7 cellular contexts compared by ENCODE assay signal in genomic region chr2:39059366-39059952, GRCh38.
DNase-seq lines count a peak whose midpoint lies in the region; ATAC-seq and TF ChIP-seq lines count a peak whose summit lies in the region.

No MANE protein-coding gene starts in this region.

- peaks cover 13% of the 10 kb centered on the region; the same call in 1 of the 2 replicates for H3K79me2 ChIP-seq in Loucy (ENCODE audit: insufficient read depth, low read length)

- no peak for TF ChIP-seq POLR2A in esophagus squamous epithelium (IDR thresholded peaks at IDR 0.05)

- WGBS in esophagus squamous epithelium, 2 donors: 15 to 23% methylated on average over 2 of the region's 2 CpGs

- no peak overlapping the region for H3K27ac ChIP-seq in esophagus squamous epithelium

- H3K4me1 ChIP-seq in Loucy (ENCODE audit: insufficient read depth, low read length, poor library complexity, severe bottlenecking) (no peaks in the 10 kb centered on the region), esophagus squamous epithelium (no peaks in the 10 kb centered on the region)

- H3K36me3 ChIP-seq in Loucy (ENCODE audit: insufficient read depth, low read length): peaks cover 33% of the 10 kb centered on the region
- H3K36me3 ChIP-seq in esophagus squamous epithelium: peaks cover 0 to 24% (median 0%) of the 10 kb centered on the region in 3 donors

- no peak overlapping the region for H2AFZ ChIP-seq in Loucy (ENCODE audit: low read length)

- intact Hi-C loops in esophagus squamous epithelium (cut with DNase I): no loop called here

- no peaks in the 10 kb centered on the region for H3K27me3 ChIP-seq in Loucy (ENCODE audit: insufficient read depth, low read length, poor library complexity, severe bottlenecking)
- H3K27me3 ChIP-seq in esophagus squamous epithelium: no peaks in the 10 kb centered on the region

- H3K4me3 ChIP-seq in Loucy (ENCODE audit: low read length, poor library complexity, severe bottlenecking) (no peak overlapping the region), esophagus squamous epithelium (no peak overlapping the region)

- no peaks in the 10 kb centered on the region for H3K9me2 ChIP-seq in Loucy (replicated peaks; ENCODE audit: low read depth, low read length)

- H3K9me3 ChIP-seq in Loucy (ENCODE audit: insufficient read depth, low read depth, low read length) (no peaks in the 10 kb centered on the region), esophagus squamous epithelium (no peaks in the 10 kb centered on the region)

- no peak overlapping the region for H3K9ac ChIP-seq in Loucy (ENCODE audit: low read depth, low read length, poor library complexity, severe bottlenecking)

- H3F3A ChIP-seq in Loucy (ENCODE audit: low read depth): no peaks in the 10 kb centered on the region

- no peak for ATAC-seq in HG02678 (IDR thresholded peaks at IDR 0.05; ENCODE audit: unreplicated experiment)

- peak; percentile 89 for TF ChIP-seq CTCF in Loucy (conservative IDR thresholded peaks at IDR 0.05; ENCODE audit: low read length)
- TF ChIP-seq CTCF in esophagus squamous epithelium (IDR thresholded peaks at IDR 0.05): peak; percentile 59 to 72 (median 66)

- DNase-seq in GF-D8 (lab: John Stamatoyannopoulos, UW) (peak; percentile 10), SHP77 (lab: John Stamatoyannopoulos, UW) (peak; percentile 30 to 34), esophagus squamous epithelium (lab: John Stamatoyannopoulos, UW) (no peak), pons (ENCODE audit: low spot score) (peak; percentile 59), NCI-H187 treated with DMSO at 0.1 percent for 48 hours (lab: John Stamatoyannopoulos, UW) (no peak)

- peaks cover 8% of the 10 kb centered on the region for H4K20me1 ChIP-seq in Loucy (ENCODE audit: insufficient read depth, low read length, poor library complexity, severe bottlenecking)

- H3K4me2 ChIP-seq in Loucy (ENCODE audit: low read depth, low read length, poor library complexity, severe bottlenecking): no peak overlapping the region

Comparison
In these comparisons a context has a peak if more than half of its experiments do, and no peak if none do; other contexts are left out.
1. DNase-seq: peak in GF-D8 (single experiment), SHP77 (2 of 2) and pons (single experiment); none in esophagus squamous epithelium (single experiment) and NCI-H187 treated with DMSO at 0.1 percent for 48 hours (single experiment).